Comparison of ENCODE assay signal across 10 cellular contexts in the genomic region with DNA sequence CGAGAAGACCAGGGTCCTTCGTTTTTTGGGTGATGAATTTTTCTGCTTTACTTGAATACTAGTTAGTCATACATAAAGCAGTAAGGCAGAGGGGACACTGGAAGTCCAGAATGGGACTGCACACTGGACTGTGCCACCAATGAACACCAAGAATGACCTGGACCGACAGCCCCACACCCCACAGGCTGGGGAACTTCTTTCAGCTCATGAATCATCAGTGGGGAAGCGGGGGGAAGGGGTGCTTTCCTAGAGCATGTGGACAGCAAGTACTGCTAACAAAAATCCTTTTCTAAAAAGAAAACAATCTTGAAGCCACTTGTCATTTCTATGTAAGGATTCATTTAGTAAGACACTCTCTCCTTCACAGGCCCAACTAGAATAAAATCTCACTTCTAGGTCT.
DNase-seq lines count a peak whose midpoint lies in the region.
"Had no signal": no experiment of that assay in that cellular context is flagged by ENCODE, and none has a peak within 500 bp of the region (broad histone marks: within the 10 kb centered on the region; RNA-seq: fewer than 3 reads in every experiment).

No MANE protein-coding gene starts in this region.

- peak; percentile 11 for DNase-seq in stimulated activated naive CD4-positive, alpha-beta T cell treated with Interleukin-2 at 50 U/mL for 16 hours (lab: John Stamatoyannopoulos, UW)
- no peak for DNase-seq in stimulated activated naive CD4-positive, alpha-beta T cell (lab: John Stamatoyannopoulos, UW)
- DNase-seq in T-helper 2 cell treated with Interferon-gamma antibody and Interleukin-4, amounts not matched to agents 5 μg/mL and 100 μg/mL, for 36 hours (ENCODE audit: low spot score), result peak; percentile 57
- DNase-seq in glomerular visceral epithelial cell (ENCODE audit: extremely low spot score) (peak; percentile 22), DMS53 (lab: John Stamatoyannopoulos, UW) (no peak), NCI-H146 (lab: John Stamatoyannopoulos, UW) (no peak), H7 (no peak)
- no peak for DNase-seq in CD4-positive, alpha-beta memory T cell

- H3K4me1 Mint-ChIP-seq in T-helper 2 cell treated with Interferon-gamma antibody and Interleukin-4, amounts not matched to agents 5 μg/mL and 100 μg/mL, for 36 hours (ENCODE audit: low read depth), result peaks cover 38% of the 10 kb centered on the region
- peaks cover 4 to 7% (median 6%) of the 10 kb centered on the region in 4 donors for H3K4me1 Mint-ChIP-seq in CD4-positive, alpha-beta memory T cell

- POLR2A ChIA-PET in CD4-positive, alpha-beta memory T cell (lab: Charles Lee; ENCODE audit: partially characterized antibody), result no interaction called here

- H3K36me3 Mint-ChIP-seq in T-helper 2 cell treated with Interferon-gamma antibody and Interleukin-4, amounts not matched to agents 5 μg/mL and 100 μg/mL, for 36 hours (ENCODE audit: low read depth), result peaks cover 2% of the 10 kb centered on the region
- H3K36me3 Mint-ChIP-seq in CD4-positive, alpha-beta memory T cell, result no peaks in the 10 kb centered on the region

- H3K9me3 ChIP-seq in CD4-positive, alpha-beta memory T cell (ENCODE audit: control insufficient read depth in 1 of 2, low read length in 2 of 2), result no peaks in the 10 kb centered on the region

- no peaks in the 10 kb centered on the region for H3K36me3 ChIP-seq in CD4-positive, alpha-beta memory T cell (ENCODE audit: insufficient read depth, low read length)
- no peaks in the 10 kb centered on the region for H3K36me3 ChIP-seq in H7 (replicated peaks; ENCODE audit: control insufficient read depth, insufficient read depth, low read length)

- intact Hi-C loops in CD4-positive, alpha-beta memory T cell (cut with micrococcal nuclease), result no loop called here

- H3K27ac ChIP-seq in CD4-positive, alpha-beta memory T cell (ENCODE audit: low read depth, low read length), result no peak overlapping the region
- H3K27ac ChIP-seq: PC-9 had no signal

- CTCF ChIA-PET in CD4-positive, alpha-beta memory T cell (lab: Charles Lee; ENCODE audit: partially characterized antibody), result interaction anchor here (1.7 kb wide), 1 partner anchor 10 kb away, joined by 3 read pairs; no protein-coding TSS in a partner anchor

- peak overlapping the region; percentile 32 for H3K27ac Mint-ChIP-seq in T-helper 2 cell treated with Interferon-gamma antibody and Interleukin-4, amounts not matched to agents 5 μg/mL and 100 μg/mL, for 36 hours
- H3K27ac Mint-ChIP-seq in CD4-positive, alpha-beta memory T cell, result no peak overlapping the region
- H3K27ac Mint-ChIP-seq: IgD-negative memory B cell had no signal

- no peak overlapping the region for H3K4me3 Mint-ChIP-seq in T-helper 2 cell treated with Interferon-gamma antibody and Interleukin-4, amounts not matched to agents 5 μg/mL and 100 μg/mL, for 36 hours
- H3K4me3 Mint-ChIP-seq in CD4-positive, alpha-beta memory T cell, result no peak overlapping the region
- H3K4me3 Mint-ChIP-seq: IgD-negative memory B cell had no signal

- no peaks in the 10 kb centered on the region for H3K9me3 Mint-ChIP-seq in T-helper 2 cell treated with Interferon-gamma antibody and Interleukin-4, amounts not matched to agents 5 μg/mL and 100 μg/mL, for 36 hours
- H3K9me3 Mint-ChIP-seq in CD4-positive, alpha-beta memory T cell, result no peaks in the 10 kb centered on the region
- H3K9me3 Mint-ChIP-seq: IgD-negative memory B cell had no signal

- peaks cover 6% of the 10 kb centered on the region for H3K4me1 ChIP-seq in CD4-positive, alpha-beta memory T cell (ENCODE audit: insufficient read depth, low read length)

- no peak overlapping the region for H3K4me3 ChIP-seq in CD4-positive, alpha-beta memory T cell (ENCODE audit: low read length in 2 of 2)
- H3K4me3 ChIP-seq in H7 (ENCODE audit: insufficient read depth, low read depth, low read length), result no peak overlapping the region
- H3K4me3 ChIP-seq: PC-9 had no signal

- H3K27me3 ChIP-seq in CD4-positive, alpha-beta memory T cell (ENCODE audit: insufficient read depth, low read length), result no peaks in the 10 kb centered on the region
- H3K27me3 ChIP-seq in H7 (ENCODE audit: control insufficient read depth, insufficient read depth, low read length), result no peaks in the 10 kb centered on the region

- no peaks in the 10 kb centered on the region for H3K27me3 Mint-ChIP-seq in T-helper 2 cell treated with Interferon-gamma antibody and Interleukin-4, amounts not matched to agents 5 μg/mL and 100 μg/mL, for 36 hours (ENCODE audit: low read depth)
- H3K27me3 Mint-ChIP-seq in CD4-positive, alpha-beta memory T cell, result no peaks in the 10 kb centered on the region
- H3K27me3 Mint-ChIP-seq: IgD-negative memory B cell had no signal

Comparison
In these comparisons a context has a peak if more than half of its experiments do, and no peak if none do; other contexts are left out.
1. DNase-seq: peak in stimulated activated naive CD4-positive, alpha-beta T cell treated with Interleukin-2 at 50 U/mL for 16 hours (single experiment), T-helper 2 cell treated with Interferon-gamma antibody and Interleukin-4, amounts not matched to agents 5 μg/mL and 100 μg/mL, for 36 hours (single experiment) and glomerular visceral epithelial cell (single experiment); none in stimulated activated naive CD4-positive, alpha-beta T cell (0 of 6), DMS53 (single experiment), CD4-positive, alpha-beta memory T cell (0 of 5), NCI-H146 (single experiment) and H7 (single experiment).